In the genomic region with DNA sequence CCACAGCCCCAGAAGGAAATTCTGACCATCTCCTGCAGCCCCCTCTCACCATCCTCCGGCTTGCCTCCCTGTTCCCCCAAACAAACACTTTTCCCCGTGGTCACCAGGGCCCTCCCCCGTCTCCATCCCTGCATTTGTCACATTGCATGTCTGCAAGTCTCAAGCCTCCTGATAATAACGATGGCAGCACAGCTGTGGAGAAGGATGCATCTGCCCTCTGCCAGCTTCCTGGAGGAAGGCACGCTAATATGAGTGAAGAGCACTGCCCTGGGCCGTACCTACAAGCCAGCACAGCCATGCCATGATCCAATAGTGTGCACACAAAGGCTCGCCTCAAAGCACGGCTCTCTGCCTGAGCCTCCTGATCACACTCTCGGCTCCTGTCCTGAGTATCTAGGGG, we compare ENCODE assay signal across 27 cellular contexts.
"Had no signal": no experiment of that assay in that cellular context is flagged by ENCODE, and none has a peak within 500 bp of the region (broad histone marks: within the 10 kb centered on the region; RNA-seq: fewer than 3 reads in every experiment).

No MANE protein-coding gene starts in this region.

- ATAC-seq: activated CD4-positive, alpha-beta T cell treated with anti-CD3 and anti-CD28 coated beads for 36 hours; activated naive CD4-positive, alpha-beta T cell treated with anti-CD3 and anti-CD28 coated beads, Interleukin-2, amount 50 U/mL, for 72 hours; activated T-cell treated with anti-CD3 and anti-CD28 coated beads, Interleukin-2, amount 50 U/mL, for 72 hours; esophagus mucosa; gastrocnemius medialis; heart right ventricle had no signal

- H3K27ac ChIP-seq: ascending aorta, breast epithelium, cardiac muscle cell, colonic mucosa, gastrocnemius medialis, heart right ventricle, hepatocyte had no signal

- H3K9me3 ChIP-seq: ascending aorta, breast epithelium, colonic mucosa, gastrocnemius medialis, heart right ventricle had no signal

- H3K36me3 ChIP-seq: ascending aorta, breast epithelium, cardiac muscle cell, colonic mucosa, gastrocnemius medialis, heart right ventricle had no signal

- DNase-seq: activated CD4-positive, alpha-beta memory T cell treated with anti-CD3 and anti-CD28 coated beads for 36 hours; activated CD4-positive, alpha-beta T cell treated with anti-CD3 and anti-CD28 coated beads for 36 hours; activated CD4-positive, alpha-beta T cell treated with anti-CD3 and anti-CD28 coated beads, Interleukin-2, amount 10 ng/mL, durations not matched to agents 24 days and 14 days; activated CD4-positive, CD25-positive, alpha-beta regulatory T cell; activated CD4-positive, CD25-positive, alpha-beta regulatory T cell treated with anti-CD3 and anti-CD28 coated beads, Interleukin-2, amount 50 U/mL, for 72 hours; activated CD8-positive, alpha-beta memory T cell treated with anti-CD3 and anti-CD28 coated beads, Interleukin-2, amount 50 U/mL, for 48 hours; activated gamma-delta T cell; activated naive CD4-positive, alpha-beta T cell; activated naive CD4-positive, alpha-beta T cell treated with anti-CD3 and anti-CD28 coated beads, Interleukin-2, amount 10 ng/mL, durations not matched to agents 7 days and 5 days; activated naive CD8-positive, alpha-beta T cell treated with anti-CD3 and anti-CD28 coated beads, Interleukin-2, amount 10 ng/mL, durations not matched to agents 7 days and 5 days; activated T-cell treated with anti-CD3 and anti-CD28 coated beads for 4 hours; activated T-cell treated with anti-CD3 and anti-CD28 coated beads, Interleukin-2, amount 50 U/mL, for 24 hours; activated T-cell treated with anti-CD3 and anti-CD28 coated beads, Interleukin-2, amount 50 U/mL, for 72 hours; central memory CD4-positive, alpha-beta T cell; cerebellar nuclear complex; colonic mucosa; effector CD8-positive, alpha-beta T cell; foreskin fibroblast; gastrocnemius medialis; heart right ventricle; T-helper 9 cell had no signal

- H3K79me2 ChIP-seq: hepatocyte had no signal

- H3K4me2 ChIP-seq: hepatocyte had no signal

- H3K27me3 ChIP-seq: ascending aorta, cardiac muscle cell, gastrocnemius medialis had no signal

- H3K4me1 ChIP-seq: ascending aorta, breast epithelium, colonic mucosa, gastrocnemius medialis, heart right ventricle had no signal

- H2AFZ ChIP-seq: hepatocyte had no signal

- H3K4me3 ChIP-seq: ascending aorta, breast epithelium, cardiac muscle cell, colonic mucosa, gastrocnemius medialis, heart right ventricle, hepatocyte had no signal
